In genomic region chr9:4583001-4583400, GRCh38 we compare ENCODE assay signal across 24 cellular contexts.
DNase-seq lines count a peak whose midpoint lies in the region; ATAC-seq, FAIRE-seq and TF ChIP-seq lines count a peak whose summit lies in the region.
"Had no signal": no experiment of that assay in that cellular context is flagged by ENCODE, and none has a peak within 500 bp of the region (broad histone marks: within the 10 kb centered on the region; RNA-seq: fewer than 3 reads in every experiment).

No MANE protein-coding gene starts in this region.

- H3K4me1 ChIP-seq in liver (ENCODE audit: control insufficient read depth in 4 of 4, insufficient read depth in 4 of 4, low read length in 3 of 4) (peaks cover 23 to 79% (median 47%) of the 10 kb centered on the region in 4 donors), HepG2 (ENCODE audit: insufficient read depth, low read length) (peaks cover 25% of the 10 kb centered on the region)
- H3K4me1 ChIP-seq: BLaER1 treated with 17β-estradiol and CSF1 and Interleukin-3, amounts not matched to agents 10 nM and 100 nM had no signal

- in situ Hi-C loops in HepG2 (cut with HindIII; ENCODE audit: extremely low pct_ligation_motif_present, low pct_unique_long_range_greater_than_20kb): no loop called here

- POLR2A ChIA-PET in HepG2 (lab: Yijun Ruan, JAX): no interaction called here
- POLR2A ChIA-PET in CD4-positive, alpha-beta T cell (lab: Charles Lee): interaction anchor here (0.6 kb wide), 1 partner anchor 22 kb away, joined by 3 read pairs; no protein-coding TSS in a partner anchor

- WGBS in liver: 54% methylated on average over 12 of the region's 12 CpGs
- WGBS in HepG2 (ENCODE audit: low lambda C conversion rate): 32% methylated on average over 5 of the region's 12 CpGs

- H3K79me2 ChIP-seq in HepG2 (ENCODE audit: insufficient read depth, low read length): no peaks in the 10 kb centered on the region

- intact Hi-C loops in HepG2 (cut with micrococcal nuclease; ENCODE audit: unreplicated experiment): no loop called here
- intact Hi-C loops in CD4-positive, alpha-beta T cell (cut with DNase I, micrococcal nuclease): no loop called here

- ATAC-seq in HepG2: no peak
- ATAC-seq in CD4-positive, alpha-beta T cell (ENCODE audit: poor library complexity): no peak
- no peak for ATAC-seq in HG03520 (IDR thresholded peaks at IDR 0.05; ENCODE audit: unreplicated experiment)
- ATAC-seq: CD8-positive, alpha-beta T cell had no signal

- no peak for TF ChIP-seq RAD21 in liver (IDR thresholded peaks at IDR 0.05)
- TF ChIP-seq RAD21 in HepG2 (CRISPR knock-in tag; IDR thresholded peaks at IDR 0.05): no peak

- no peaks in the 10 kb centered on the region for H3K4me1 Mint-ChIP-seq in CD4-positive, alpha-beta T cell (ENCODE audit: low read depth)
- H3K4me1 Mint-ChIP-seq: H9 had no signal

- no peak for FAIRE-seq in HepG2 (lab: Jason Lieb, UNC)
- FAIRE-seq: G401.6, GM12892, RCC 7860 had no signal

- no peak overlapping the region for H3K4me2 ChIP-seq in HepG2 (ENCODE audit: low read depth, low read length)
- H3K4me2 ChIP-seq: BLaER1 treated with 17β-estradiol and CSF1 and Interleukin-3, amounts not matched to agents 10 nM and 100 nM had no signal

- H4K20me1 ChIP-seq in HepG2 (ENCODE audit: insufficient read depth, low read length): no peaks in the 10 kb centered on the region
- H4K20me1 ChIP-seq: BLaER1 treated with 17β-estradiol and CSF1 and Interleukin-3, amounts not matched to agents 10 nM and 100 nM had no signal

- no peak for TF ChIP-seq POLR2A in HepG2 (IDR thresholded peaks at IDR 0.05; ENCODE audit: insufficient read depth in 1 of 2, low read depth in 2 of 2, low read length in 2 of 2)

- no peaks in the 10 kb centered on the region for H3K9me3 ChIP-seq in liver (ENCODE audit: control insufficient read depth in 4 of 4, low read length in 3 of 4)
- no peaks in the 10 kb centered on the region for H3K9me3 ChIP-seq in HepG2 (ENCODE audit: low read length)
- H3K9me3 ChIP-seq in CD4-positive, alpha-beta T cell (ENCODE audit: control insufficient read depth, low read length): no peaks in the 10 kb centered on the region
- H3K9me3 ChIP-seq: BLaER1 treated with 17β-estradiol and CSF1 and Interleukin-3, amounts not matched to agents 10 nM and 100 nM; SJCRH30 had no signal

- TF ChIP-seq CTCF in liver (IDR thresholded peaks at IDR 0.05; ENCODE audit: low read depth, low read length, missing input control): no peak
- TF ChIP-seq CTCF in HepG2 (CRISPR knock-in tag; IDR thresholded peaks at IDR 0.05): no peak
- TF ChIP-seq CTCF in CD4-positive, alpha-beta T cell (IDR thresholded peaks at IDR 0.05): no peak

- DNase-seq in HepG2 (ENCODE audit: low spot score) (no peak), NCI-H69 (lab: John Stamatoyannopoulos, UW) (peak; percentile 31), retina (peak; percentile 46)
- DNase-seq in activated CD8-positive, alpha-beta memory T cell treated with anti-CD3 and anti-CD28 coated beads, Interleukin-2, amount 50 U/mL, for 48 hours: no peak
- DNase-seq in CD4-positive, alpha-beta T cell: no peak
- DNase-seq: CD8-positive, alpha-beta T cell; GM23248; H9; KBM-7; MM.1S; NCI-H1048; NCI-H1436; NCI-H2029 treated with DMSO at 0.1 percent for 48 hours; NCI-H446 treated with DMSO at 0.1 percent for 48 hours; NCI-H748 treated with DMSO at 0.1 percent for 48 hours; OCI-M1; SW 1271 had no signal

- no peaks in the 10 kb centered on the region for H3K27me3 ChIP-seq in liver (ENCODE audit: control insufficient read depth in 4 of 4, insufficient read depth in 4 of 4, low read length in 3 of 4)
- H3K27me3 ChIP-seq in HepG2 (ENCODE audit: control insufficient read depth in 1 of 2, insufficient read depth in 2 of 2, low read length in 2 of 2): no peaks in the 10 kb centered on the region
- no peaks in the 10 kb centered on the region for H3K27me3 ChIP-seq in CD4-positive, alpha-beta T cell (ENCODE audit: control insufficient read depth, insufficient read depth, low read length)
- H3K27me3 ChIP-seq: BLaER1 treated with 17β-estradiol and CSF1 and Interleukin-3, amounts not matched to agents 10 nM and 100 nM; SJCRH30 had no signal

- no peak overlapping the region for H3K4me3 Mint-ChIP-seq in CD4-positive, alpha-beta T cell
- H3K4me3 Mint-ChIP-seq: CD8-positive, alpha-beta T cell; H9 had no signal

- H3K9ac ChIP-seq in liver (ENCODE audit: low read depth in 1 of 2, low read length in 2 of 2) (no peak overlapping the region), HepG2 (ENCODE audit: insufficient read depth, low read depth, low read length) (no peak overlapping the region)
- H3K9ac ChIP-seq: BLaER1 treated with 17β-estradiol and CSF1 and Interleukin-3, amounts not matched to agents 10 nM and 100 nM; GM23248 had no signal

- H3K4me3 ChIP-seq in liver (ENCODE audit: low read depth in 1 of 3, low read length in 3 of 3) (no peak overlapping the region), HepG2 (replicated peaks in 1 of 3; ENCODE audit: insufficient read depth in 1 of 3, low read depth in 2 of 3, low read length in 3 of 3) (no peak overlapping the region)
- H3K4me3 ChIP-seq: BLaER1 treated with 17β-estradiol and CSF1 and Interleukin-3, amounts not matched to agents 10 nM and 100 nM; GM23248; SJCRH30 had no signal

- CTCF ChIA-PET in HepG2 (lab: Yijun Ruan, JAX; ENCODE audit: low intra/inter-chr PET ratio, low total read pairs): no interaction called here
- CTCF ChIA-PET in CD4-positive, alpha-beta T cell (lab: Charles Lee): no interaction called here

- H3K27ac ChIP-seq in liver (ENCODE audit: low read depth in 1 of 2, low read length in 2 of 2) (peak overlapping the region; percentile 86 to 93), HepG2 (ENCODE audit: extremely low read length, insufficient read depth, low read length) (no peak overlapping the region)
- H3K27ac ChIP-seq in CD4-positive, alpha-beta T cell (ENCODE audit: low read depth, low read length): no peak overlapping the region
- H3K27ac ChIP-seq: BLaER1 treated with 17β-estradiol and CSF1 and Interleukin-3, amounts not matched to agents 10 nM and 100 nM; GM23248; SJCRH30 had no signal

- H3K27me3 Mint-ChIP-seq in CD4-positive, alpha-beta T cell: no peaks in the 10 kb centered on the region

- H3K27ac Mint-ChIP-seq in CD4-positive, alpha-beta T cell: no peak overlapping the region
- H3K27ac Mint-ChIP-seq: CD8-positive, alpha-beta T cell; H9 had no signal

- H3K36me3 ChIP-seq in liver (ENCODE audit: control insufficient read depth in 4 of 4, insufficient read depth in 3 of 4, low read depth in 1 of 4, low read length in 3 of 4) (peaks cover 0 to 9% (median 2%) of the 10 kb centered on the region in 4 donors), HepG2 (replicated peaks in 1 of 2; ENCODE audit: control insufficient read depth in 1 of 2, insufficient read depth in 2 of 2, low read length in 2 of 2) (no peaks in the 10 kb centered on the region)
- H3K36me3 ChIP-seq: SJCRH30 had no signal

- H3K36me3 Mint-ChIP-seq in CD4-positive, alpha-beta T cell (ENCODE audit: low read depth): no peaks in the 10 kb centered on the region
- H3K36me3 Mint-ChIP-seq: CD8-positive, alpha-beta T cell had no signal

- H3K9me3 Mint-ChIP-seq in CD4-positive, alpha-beta T cell: no peaks in the 10 kb centered on the region
- H3K9me3 Mint-ChIP-seq: CD8-positive, alpha-beta T cell; H9 had no signal

- BruUV-seq in HepG2 (replicated peaks; lab: Mats Ljungman, UMichigan): no TSS peak

- TF ChIP-seq EP300 in HepG2 (IDR thresholded peaks at IDR 0.05; ENCODE audit: low read depth in 2 of 2, low read length in 2 of 2): no peak
- no peak for TF ChIP-seq EP300 in HepG2 (CRISPR knock-in tag; IDR thresholded peaks at IDR 0.05; ENCODE audit: borderline replicate concordance)

- H2AFZ ChIP-seq in HepG2 (ENCODE audit: low read length): no peak overlapping the region
- H2AFZ ChIP-seq: GM23248 had no signal

TF ChIP-seq in liver, 16 proteins besides CTCF, POLR2A, EP300 and RAD21 (continues in another document):
- TF ChIP-seq EGR1 (IDR thresholded peaks at IDR 0.05; ENCODE audit: low read depth in 2 of 2) (no peak), YY1 (IDR thresholded peaks at IDR 0.05) (peak; percentile 31), RXRA (IDR thresholded peaks at IDR 0.05) (peak; percentile 38 to 67)

TF ChIP-seq in HepG2, 621 proteins besides CTCF, POLR2A, EP300 and RAD21 (continues in another document):
- TF ChIP-seq ZNF136 (CRISPR knock-in tag; IDR thresholded peaks at IDR 0.05; ENCODE audit: low read depth): no peak
- no peak for TF ChIP-seq ZNF337 (CRISPR knock-in tag; IDR thresholded peaks at IDR 0.05; ENCODE audit: borderline replicate concordance, low read depth)
- TF ChIP-seq DMTF1 (CRISPR knock-in tag; IDR thresholded peaks at IDR 0.05): no peak
- TF ChIP-seq POLR2AphosphoS5 (IDR thresholded peaks at IDR 0.05; ENCODE audit: low read depth, low read length): no peak
- no peak for TF ChIP-seq NBN (conservative IDR thresholded peaks at IDR 0.05)
- no peak for TF ChIP-seq BATF2 (CRISPR knock-in tag; IDR thresholded peaks at IDR 0.05)

Comparison
In these comparisons a context has a peak if more than half of its experiments do, and no peak if none do; other contexts are left out.
1. H3K27ac ChIP-seq: peak in liver (2 of 2); none in HepG2 (single experiment) and CD4-positive, alpha-beta T cell (single experiment).
2. DNase-seq: peak in NCI-H69 (single experiment) and retina (single experiment); none in HepG2 (single experiment), activated CD8-positive, alpha-beta memory T cell treated with anti-CD3 and anti-CD28 coated beads, Interleukin-2, amount 50 U/mL, for 48 hours (single experiment) and CD4-positive, alpha-beta T cell (0 of 10).